14 cellular contexts compared by ENCODE assay signal in the genomic region with DNA sequence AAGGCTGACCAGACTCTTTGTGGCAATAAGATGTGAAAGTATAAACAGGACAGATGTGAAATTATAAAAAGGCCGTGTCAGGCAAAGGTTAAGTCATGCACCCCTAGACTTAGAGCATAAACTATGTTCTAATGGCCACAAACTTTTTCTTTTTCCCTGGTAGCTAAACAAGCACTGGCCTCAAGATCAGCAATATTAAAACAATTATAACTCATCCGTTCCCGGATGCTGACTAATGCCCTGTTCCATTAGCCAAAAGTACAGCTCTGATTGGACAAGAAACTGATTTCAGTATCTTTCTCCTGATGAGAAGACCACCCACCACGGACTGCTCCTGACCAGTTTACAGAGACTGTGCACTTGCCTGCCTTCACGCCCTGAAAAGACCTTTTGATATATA.
DNase-seq lines count a peak whose midpoint lies in the region; TF ChIP-seq lines count a peak whose summit lies in the region.
"Had no signal": no experiment of that assay in that cellular context is flagged by ENCODE, and none has a peak within 500 bp of the region (broad histone marks: within the 10 kb centered on the region; RNA-seq: fewer than 3 reads in every experiment).

No MANE protein-coding gene starts in this region.

- TF ChIP-seq CTCF in VCaP (conservative IDR thresholded peaks at IDR 0.05), result no peak
- TF ChIP-seq CTCF in fibroblast of pulmonary artery (IDR thresholded peaks at IDR 0.05; ENCODE audit: low read length, missing control alignments), result no peak

- DNase-seq in HCEC 1CT (peak; percentile 63), fibroblast of pulmonary artery (ENCODE audit: low read depth) (peak; percentile 16), Ammon's horn (ENCODE audit: low spot score) (no peak)
- no peak for DNase-seq in stimulated activated CD4-positive, alpha-beta T cell treated with anti-CD3 and anti-CD28 coated beads, Interleukin-4, amount 100 ng/mL, for 1 hour
- no peak for DNase-seq in stimulated activated CD4-positive, alpha-beta T cell treated with anti-CD3 and anti-CD28 coated beads, Interleukin-4, amount 100 ng/mL, for 4 hours
- no peak for DNase-seq in stimulated activated CD4-positive, alpha-beta T cell treated with anti-CD3 and anti-CD28 coated beads, Interleukin-15, amount 100 ng/mL, for 24 hours
- DNase-seq: CD8-positive, alpha-beta memory T cell; DND-41; NCI-H1092 treated with DMSO at 0.1 percent for 48 hours; NCI-H1694 treated with DMSO at 0.1 percent for 48 hours; NCI-H446 had no signal

- H3K27ac ChIP-seq in VCaP, result peak overlapping the region; percentile 83
- H3K27ac ChIP-seq: BLaER1, SK-N-MC had no signal

- H3K4me3 ChIP-seq in fibroblast of pulmonary artery (replicated peaks; ENCODE audit: low read depth, low read length), result no peak overlapping the region
- H3K4me3 ChIP-seq: BLaER1, SK-N-MC had no signal

Comparison
In these comparisons a context has a peak if more than half of its experiments do, and no peak if none do; other contexts are left out.
1. DNase-seq: peak in HCEC 1CT (single experiment) and fibroblast of pulmonary artery (single experiment); none in stimulated activated CD4-positive, alpha-beta T cell treated with anti-CD3 and anti-CD28 coated beads, Interleukin-4, amount 100 ng/mL, for 1 hour (single experiment), Ammon's horn (single experiment), stimulated activated CD4-positive, alpha-beta T cell treated with anti-CD3 and anti-CD28 coated beads, Interleukin-4, amount 100 ng/mL, for 4 hours (0 of 2) and stimulated activated CD4-positive, alpha-beta T cell treated with anti-CD3 and anti-CD28 coated beads, Interleukin-15, amount 100 ng/mL, for 24 hours (single experiment).